ENCODE assay signal across 10 cellular contexts in genomic region chr18:48780151-48781001, GRCh38.
DNase-seq lines count a peak whose midpoint lies in the region; TF ChIP-seq lines count a peak whose summit lies in the region.
"Had no signal": no experiment of that assay in that cellular context is flagged by ENCODE, and none has a peak within 500 bp of the region (broad histone marks: within the 10 kb centered on the region; RNA-seq: fewer than 3 reads in every experiment).

No MANE protein-coding gene starts in this region.

- peak overlapping the region; percentile 79 for H3K27ac ChIP-seq in layer of hippocampus (ENCODE audit: low read depth, low read length)
- peak overlapping the region in 16 of 21 experiments; percentile 3 to 85 (median 40) for H3K27ac ChIP-seq in skin epidermis

- no peak for TF ChIP-seq CTCF in brain (conservative IDR thresholded peaks at IDR 0.05)

- H3K27me3 Mint-ChIP-seq in brain: peaks cover 7% of the 10 kb centered on the region
- H3K27me3 Mint-ChIP-seq: T-cell had no signal

- peaks cover 0 to 2% (median 0%) of the 10 kb centered on the region in 5 experiments for H3K9me3 Mint-ChIP-seq in brain
- H3K9me3 Mint-ChIP-seq: naive thymus-derived CD8-positive, alpha-beta T cell; T-cell had no signal

- peak overlapping the region; percentile 93 to 98 (median 94) for H3K27ac Mint-ChIP-seq in brain
- H3K27ac Mint-ChIP-seq: T-cell had no signal

- peaks cover 61% of the 10 kb centered on the region for H3K4me1 Mint-ChIP-seq in brain

- no peaks in the 10 kb centered on the region for H3K27me3 ChIP-seq in layer of hippocampus (ENCODE audit: control insufficient read depth, insufficient read depth, low read length)

- DNase-seq in EH (ENCODE audit: low read depth) (peak; percentile 54), germinal center (ENCODE audit: low spot score) (no peak), NCI-H774 (lab: John Stamatoyannopoulos, UW) (no peak), activated T-cell treated with anti-CD3 and anti-CD28 coated beads for 4 hours (no peak), KBM-7 (no peak)
- DNase-seq: naive thymus-derived CD8-positive, alpha-beta T cell; T-cell had no signal

- in situ Hi-C loops in KBM-7 (cut with MboI; ENCODE audit: low pct_unique_long_range_greater_than_20kb, low sequenced_read_pairs): no loop called here

- H3K4me3 Mint-ChIP-seq in brain: peak overlapping the region; percentile 44 to 75 (median 69)
- H3K4me3 Mint-ChIP-seq: T-cell had no signal

- no peak overlapping the region for H3K4me3 ChIP-seq in skin epidermis

- H3K36me3 Mint-ChIP-seq in brain: peaks cover 13% of the 10 kb centered on the region
- H3K36me3 Mint-ChIP-seq: naive thymus-derived CD8-positive, alpha-beta T cell; T-cell had no signal
